Comparison of ENCODE assay signal across 1 cellular context in the genomic region with DNA sequence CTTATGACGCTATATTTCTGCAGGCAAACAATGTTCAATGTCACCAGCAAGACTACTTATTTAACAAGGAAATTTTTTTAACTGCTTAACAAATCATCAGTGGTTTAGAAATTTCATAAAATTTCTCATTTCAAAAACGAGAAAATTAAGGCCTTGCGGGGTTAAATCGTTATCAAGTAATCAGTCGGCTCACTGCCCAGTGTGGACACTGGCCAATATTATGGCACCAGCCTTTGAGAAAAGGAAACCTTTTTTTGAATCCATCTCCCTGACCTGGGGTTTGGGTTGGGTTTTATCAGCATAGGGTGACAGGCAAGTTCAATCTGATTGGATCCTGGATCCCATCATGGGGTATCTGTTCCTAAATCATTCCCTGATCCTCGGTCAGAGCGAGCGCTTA.
TF ChIP-seq lines count a peak whose summit lies in the region.

No MANE protein-coding gene starts in this region.

TF ChIP-seq in SK-N-SH treated with all-trans-retinoic acid at 6 μM for 48 hours, 23 proteins besides CTCF, POLR2A, EP300 and RAD21 (continued from another document):
- TF ChIP-seq TSHZ2 (CRISPR knock-in tag; IDR thresholded peaks at IDR 0.05), result no peak
- TF ChIP-seq ZC3H10 (CRISPR knock-in tag; IDR thresholded peaks at IDR 0.05), result no peak
- no peak for TF ChIP-seq TOX (CRISPR knock-in tag; IDR thresholded peaks at IDR 0.05; ENCODE audit: borderline replicate concordance)
- no peak for TF ChIP-seq GLIS3 (CRISPR knock-in tag; IDR thresholded peaks at IDR 0.05)
- TF ChIP-seq OSR1 (CRISPR knock-in tag; IDR thresholded peaks at IDR 0.05), result no peak
